In genomic region chr1:83770322-83770661, GRCh38 we compare ENCODE assay signal across 29 cellular contexts.
"Had no signal": no experiment of that assay in that cellular context is flagged by ENCODE, and none has a peak within 500 bp of the region (broad histone marks: within the 10 kb centered on the region; RNA-seq: fewer than 3 reads in every experiment).

No MANE protein-coding gene starts in this region.

- H2AFZ ChIP-seq: PC-9 had no signal

- FAIRE-seq: astrocyte, RCC 7860, TTC549 had no signal

- H3K27me3 ChIP-seq: body of pancreas, breast epithelium, MG63 had no signal

- H3K36me3 ChIP-seq: breast epithelium, MG63 had no signal

- H3K4me1 ChIP-seq: breast epithelium had no signal

- H3K9me3 ChIP-seq: body of pancreas, breast epithelium, MG63 had no signal

- ATAC-seq: activated CD4-positive, alpha-beta T cell treated with anti-CD3 and anti-CD28 coated beads for 36 hours; activated CD4-positive, CD25-positive, alpha-beta regulatory T cell treated with anti-CD3 and anti-CD28 coated beads, Interleukin-2, amount 50 U/mL, for 24 hours; activated CD8-positive, alpha-beta T cell treated with anti-CD3 and anti-CD28 coated beads, Interleukin-2, amount 10 ng/mL, durations not matched to agents 7 days and 5 days; body of pancreas; Right ventricle myocardium inferior; WTC11 had no signal

- H3K4me3 ChIP-seq: body of pancreas, breast epithelium, MG63, PC-9 had no signal

- H3K27ac ChIP-seq: body of pancreas, breast epithelium, PC-9, RWPE1 had no signal

- DNase-seq: activated CD4-positive, alpha-beta T cell treated with anti-CD3 and anti-CD28 coated beads for 36 hours; activated CD4-positive, alpha-beta T cell treated with anti-CD3 and anti-CD28 coated beads, Interleukin-2, amount 10 ng/mL, durations not matched to agents 7 days and 5 days; activated CD4-positive, alpha-beta T cell treated with anti-CD3 and anti-CD28 coated beads, Interleukin-2, amount 50 U/mL, for 48 hours; activated CD8-positive, alpha-beta T cell treated with anti-CD3 and anti-CD28 coated beads, Interleukin-2, amount 10 ng/mL, durations not matched to agents 7 days and 5 days; activated gamma-delta T cell; activated naive CD4-positive, alpha-beta T cell treated with Interleukin-2 at 50 U/mL for 16 hours; activated naive CD8-positive, alpha-beta T cell treated with anti-CD3 and anti-CD28 coated beads, Interleukin-2, amount 10 ng/mL, durations not matched to agents 7 days and 5 days; activated T-cell treated with anti-CD3 and anti-CD28 coated beads, Interleukin-2, amount 50 U/mL, for 24 hours; body of pancreas; Kasumi-1; KBM-7; MG63; MV-4-11; NCI-H1092; NCI-H1436 treated with DMSO at 0.1 percent for 48 hours; NCI-H2029; NCI-H2171; NCI-H510A; NCI-H526; NCI-H748 treated with DMSO at 0.1 percent for 48 hours; PC-9 had no signal

- H3K4me2 ChIP-seq: PC-9 had no signal
